11 cellular contexts compared by ENCODE assay signal in the genomic region with DNA sequence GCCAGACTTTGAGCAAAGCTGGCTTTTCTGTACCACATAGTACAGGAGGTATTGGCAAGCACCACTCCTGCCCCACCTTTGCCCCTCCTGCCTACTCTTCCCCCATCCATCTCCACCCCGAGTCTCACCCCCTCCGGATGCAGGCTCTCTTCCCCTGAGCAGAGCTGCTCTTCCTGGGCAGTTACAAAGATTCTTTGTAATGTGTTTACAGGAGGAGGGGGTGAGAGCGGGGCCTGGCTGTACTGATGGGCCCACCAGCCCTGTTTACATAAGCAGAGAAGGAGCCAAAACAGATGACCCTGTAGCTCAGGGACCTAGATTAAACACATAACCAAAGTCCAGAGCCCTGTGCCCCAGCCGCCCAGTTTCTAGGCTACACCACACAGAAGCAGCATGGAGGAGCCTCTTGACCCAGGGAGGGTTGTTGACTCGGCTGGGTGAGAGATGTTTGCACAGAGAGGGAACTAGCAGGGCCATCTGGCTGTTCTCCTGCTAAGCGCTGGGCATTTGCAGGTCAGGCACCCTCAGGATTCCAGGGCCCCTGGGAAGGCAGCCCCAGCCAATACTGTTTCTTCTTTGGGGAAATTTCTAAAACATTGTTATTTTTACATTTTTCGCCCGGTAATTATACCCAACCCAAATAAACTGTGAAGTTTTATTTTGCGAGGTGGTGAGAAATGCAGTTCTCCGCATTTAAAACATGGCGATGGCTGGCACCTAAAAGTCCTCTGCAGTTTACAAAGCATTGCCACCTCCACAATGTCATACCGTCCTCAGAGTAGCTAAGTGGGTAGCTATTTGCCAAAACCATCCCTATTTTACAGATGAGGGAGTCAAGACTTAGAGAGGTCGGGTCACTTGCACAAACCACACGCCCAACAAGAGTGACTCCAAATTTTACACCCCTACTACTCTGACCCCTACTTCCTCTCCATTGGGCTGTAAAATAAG. TPM values are rescaled to one million over a fixed set of nuclear protein-coding genes. Genes with fewer than 3 reads are reported as not detected.
A peak's percentile ranks its signal among the peaks of the same experiment; 100 is the strongest.
DNase-seq lines count a peak whose midpoint lies in the region; ATAC-seq, FAIRE-seq and TF ChIP-seq lines count a peak whose summit lies in the region.
"Had no signal": no experiment of that assay in that cellular context is flagged by ENCODE, and none has a peak within 500 bp of the region (broad histone marks: within the 10 kb centered on the region; RNA-seq: fewer than 3 reads in every experiment).

No MANE protein-coding gene starts in this region.

- H3K36me3 ChIP-seq in lung (ENCODE audit: control insufficient read depth in 2 of 2, insufficient read depth in 2 of 2, low read length in 2 of 2), result no peaks in the 10 kb centered on the region

- no peaks in the 10 kb centered on the region for H3K9me3 ChIP-seq in lung (ENCODE audit: control insufficient read depth in 2 of 2, insufficient read depth in 1 of 2, low read length in 1 of 2)

- 44 to 52% methylated on average over 14 of the region's 14 CpGs for WGBS in lung, 2 donors

- TF ChIP-seq POLR2A in H54 (IDR thresholded peaks at IDR 0.05; ENCODE audit: low read depth, low read length), result no peak

- DNase-seq in NCI-H524 (lab: John Stamatoyannopoulos, UW) (peak; percentile 30 to 54), NCI-H524 treated with DMSO at 0.1 percent for 48 hours (lab: John Stamatoyannopoulos, UW) (no peak), anterior cingulate cortex (lab: John Stamatoyannopoulos, UW) (peak in 42 of 58 donors; percentile 6 to 81 (median 48)), lung (ENCODE audit: low spot score) (peak; percentile 83), H54 (ENCODE audit: insufficient read length, low spot score) (no peak), D341Med (ENCODE audit: low spot score) (no peak)
- DNase-seq: activated CD8-positive, alpha-beta memory T cell treated with anti-CD3 and anti-CD28 coated beads for 24 hours; Right ventricle myocardium superior had no signal

- peaks cover 0 to 6% of the 10 kb centered on the region in 2 donors for H3K4me1 ChIP-seq in lung (ENCODE audit: control insufficient read depth in 2 of 2, insufficient read depth in 2 of 2, low read length in 2 of 2)

- ATAC-seq in lung (ENCODE audit: insufficient read depth, low FRiP score), result peak; percentile 61
- no peak for ATAC-seq in GM19397 (IDR thresholded peaks at IDR 0.05; ENCODE audit: unreplicated experiment)

- H3K27ac ChIP-seq in lung (ENCODE audit: low read depth in 1 of 2, low read length in 1 of 2) (peak overlapping the region in 1 of 2 donors; percentile 5), temporal lobe (ENCODE audit: low read depth, low read length) (peak overlapping the region; percentile 99)

- no peaks in the 10 kb centered on the region for H3K27me3 ChIP-seq in lung (ENCODE audit: control insufficient read depth, insufficient read depth)

- TF ChIP-seq CTCF in lung (IDR thresholded peaks at IDR 0.05; ENCODE audit: control extremely low read depth, extremely low read depth), result no peak

- no peak for FAIRE-seq in H54 (lab: Jason Lieb, UNC)

- no peak overlapping the region for H3K4me3 ChIP-seq in lung

RNA-seq across cellular contexts. Expression of a gene that starts 11.4 kb away (rescaled TPM):
- total RNA-seq in lung, result 10 to 100 TPM; 50.4 to 54.0 TPM
- polyA plus RNA-seq in lung, result 1 to 10 TPM; 8.2 to 8.7 TPM
- 60.0 TPM for total RNA-seq in temporal lobe

RNA-seq across cellular contexts. Expression of a gene that starts 28.2 kb away (rescaled TPM):
- 10 to 100 TPM in 1 of 2 donors, 1 to 10 TPM in 1; 4.1 to 52.8 TPM for total RNA-seq in lung
- polyA plus RNA-seq in lung, result 10 to 100 TPM in 1 of 2 donors, 1 to 10 TPM in 1; 4.2 to 82.8 TPM
- total RNA-seq in temporal lobe, result not detected
- total RNA-seq: myocyte had no signal

RNA-seq across cellular contexts. Expression of a gene that starts 45.6 kb away (rescaled TPM):
- total RNA-seq in lung (10 to 100 TPM in 1 of 2 donors, 1 to 10 TPM in 1; 9.0 to 13.1 TPM), temporal lobe (13.5 TPM)
- polyA plus RNA-seq in lung, result 1 to 10 TPM; 4.7 to 5.1 TPM

Comparison
In these comparisons a context has a peak if more than half of its experiments do, and no peak if none do; other contexts are left out.
1. DNase-seq: peak in NCI-H524 (2 of 2), anterior cingulate cortex (42 of 58) and lung (single experiment); none in NCI-H524 treated with DMSO at 0.1 percent for 48 hours (single experiment), H54 (single experiment) and D341Med (single experiment).